Comparison of ENCODE assay signal across 12 cellular contexts in genomic region chr3:133591271-133591742, GRCh38. TPM values are rescaled to one million over a fixed set of nuclear protein-coding genes. Genes with fewer than 3 reads are reported as not detected.
DNase-seq lines count a peak whose midpoint lies in the region; ATAC-seq, FAIRE-seq and TF ChIP-seq lines count a peak whose summit lies in the region.
"Had no signal": no experiment of that assay in that cellular context is flagged by ENCODE, and none has a peak within 500 bp of the region (broad histone marks: within the 10 kb centered on the region; RNA-seq: fewer than 3 reads in every experiment).

No MANE protein-coding gene starts in this region.

- peak overlapping the region; percentile 17; the same call in 1 of the 2 replicates for H3K4me2 ChIP-seq in PC-9
- peak overlapping the region; percentile 57 for H3K4me2 ChIP-seq in endothelial cell of umbilical vein (ENCODE audit: insufficient read depth, low read length)

- peak; percentile 57 for TF ChIP-seq POLR2A in endothelial cell of umbilical vein (IDR thresholded peaks at IDR 0.05; ENCODE audit: low read depth, low read length)

- H3K27me3 ChIP-seq in PC-9 (ENCODE audit: insufficient read depth, low read depth), result no peaks in the 10 kb centered on the region
- no peaks in the 10 kb centered on the region for H3K27me3 ChIP-seq in endothelial cell of umbilical vein (ENCODE audit: control insufficient read depth in 2 of 2, insufficient read depth in 2 of 2, low read length in 2 of 2)
- H3K27me3 ChIP-seq in rectal smooth muscle tissue (ENCODE audit: control insufficient read depth, insufficient read depth, low read length), result no peaks in the 10 kb centered on the region
- H3K27me3 ChIP-seq: spleen had no signal

- dilution Hi-C loops in endothelial cell of umbilical vein (cut with MboI; ENCODE audit: extremely low pct_ligation_motif_present, low sequenced_read_pairs), result no loop called here

- H4K20me1 ChIP-seq in PC-9 (ENCODE audit: insufficient read depth) (peaks cover 20% of the 10 kb centered on the region; the same call in 1 of the 2 replicates), endothelial cell of umbilical vein (replicated peaks; ENCODE audit: control insufficient read depth, extremely low read depth, insufficient read depth, low read length) (peaks cover 2% of the 10 kb centered on the region)

- H3K4me1 ChIP-seq in PC-9 (replicated peaks; ENCODE audit: insufficient read depth) (peaks cover 26% of the 10 kb centered on the region), endothelial cell of umbilical vein (ENCODE audit: control insufficient read depth, extremely low read depth, insufficient read depth, low read length) (peaks cover 29% of the 10 kb centered on the region), rectal smooth muscle tissue (ENCODE audit: control insufficient read depth, insufficient read depth, low read length) (no peaks in the 10 kb centered on the region)

- H3F3A ChIP-seq in PC-9 (ENCODE audit: insufficient read depth, low read depth), result peaks cover 73% of the 10 kb centered on the region

- FAIRE-seq in G401.6 (lab: Jason Lieb, UNC), result peak; percentile 97
- peak; percentile 53 for FAIRE-seq in endothelial cell of umbilical vein (lab: Jason Lieb, UNC)

- H3K9me3 ChIP-seq in PC-9 (ENCODE audit: insufficient read depth, low read depth), result no peaks in the 10 kb centered on the region
- no peaks in the 10 kb centered on the region for H3K9me3 ChIP-seq in endothelial cell of umbilical vein (replicated peaks; ENCODE audit: control insufficient read depth, insufficient read depth, low read length)
- H3K9me3 ChIP-seq: spleen had no signal

- H3K9ac ChIP-seq in endothelial cell of umbilical vein (replicated peaks; ENCODE audit: extremely low read depth, insufficient read depth, low read length) (peak overlapping the region; percentile 9), rectal smooth muscle tissue (ENCODE audit: low read length) (no peak overlapping the region)

- peaks cover 3% of the 10 kb centered on the region; the same call in 1 of the 2 replicates for H3K79me2 ChIP-seq in PC-9 (ENCODE audit: low read depth)
- peaks cover 15% of the 10 kb centered on the region for H3K79me2 ChIP-seq in endothelial cell of umbilical vein (ENCODE audit: control insufficient read depth, insufficient read depth, low read length)

- CTCF ChIA-PET in PC-9 (lab: Charles Lee) (interaction anchor here (0.6 kb wide), 2 partner anchors 212 to 848 kb away, joined by 3 to 10 read pairs; no protein-coding TSS in a partner anchor), endothelial cell of umbilical vein (lab: Charles Lee) (no interaction called here)

- H3K36me3 ChIP-seq in PC-9 (ENCODE audit: low read depth) (peaks cover 27% of the 10 kb centered on the region), endothelial cell of umbilical vein (ENCODE audit: control insufficient read depth in 2 of 2, extremely low read depth in 1 of 2, insufficient read depth in 2 of 2, low read length in 2 of 2) (peaks cover 12 to 28% of the 10 kb centered on the region in 2 experiments), rectal smooth muscle tissue (ENCODE audit: control insufficient read depth, insufficient read depth, low read length) (peaks cover 20% of the 10 kb centered on the region)

- POLR2A ChIA-PET in PC-9 (lab: Charles Lee; ENCODE audit: unreplicated experiment) (interaction anchor here (0.6 kb wide), 2 partner anchors 18 to 24 kb away, joined by 3 to 18 read pairs; no protein-coding TSS in a partner anchor), endothelial cell of umbilical vein (lab: Charles Lee) (interaction anchor here (0.6 kb wide), 1 partner anchor 129 kb away, joined by 3 read pairs; no protein-coding TSS in a partner anchor)

- ATAC-seq in HG02840 (IDR thresholded peaks at IDR 0.05; ENCODE audit: low FRiP score, unreplicated experiment), result no peak
- ATAC-seq in Right ventricle myocardium inferior, result no peak

- BruUV-seq in PC-9 (replicated peaks; lab: Mats Ljungman, UMichigan), result no TSS peak
- no TSS peak for BruUV-seq in endothelial cell of umbilical vein (replicated peaks; lab: Mats Ljungman, UMichigan)

- TF ChIP-seq CTCF in PC-9 (conservative IDR thresholded peaks at IDR 0.05) (no peak), endothelial cell of umbilical vein (IDR thresholded peaks at IDR 0.05; ENCODE audit: extremely low read depth in 1 of 2, insufficient read depth in 1 of 2, low read depth in 1 of 2, low read length in 2 of 2) (no peak)

- peak overlapping the region; percentile 68 for H3K27ac ChIP-seq in PC-9
- peak overlapping the region; percentile 72 for H3K27ac ChIP-seq in endothelial cell of umbilical vein (ENCODE audit: insufficient read depth, low read depth, low read length)
- peak overlapping the region; percentile 8 for H3K27ac ChIP-seq in rectal smooth muscle tissue (ENCODE audit: low read depth, low read length)
- H3K27ac ChIP-seq: spleen had no signal

- H3K9me2 ChIP-seq in PC-9 (ENCODE audit: insufficient read depth), result no peaks in the 10 kb centered on the region

- intact Hi-C loops in PC-9 (cut with micrococcal nuclease; ENCODE audit: unreplicated experiment), result loop anchor here (2.0 to 5.0 kb wide), 3 partner anchors 17 to 216 kb away; partner anchors contain the start of gene SRPRB
- intact Hi-C loops in endothelial cell of umbilical vein (cut with micrococcal nuclease), result loop anchor here (1.0 kb wide), 1 partner anchor 53 kb away; no protein-coding TSS in a partner anchor
- intact Hi-C loops in Right ventricle myocardium inferior (cut with DNase I), result no loop called here

- DNase-seq in PC-9, result peak; percentile 51 to 87
- DNase-seq in endothelial cell of umbilical vein (ENCODE audit: low read depth, low spot score), result peak; percentile 45
- no peak for DNase-seq in NCI-H345 (lab: John Stamatoyannopoulos, UW)
- DNase-seq in NCI-H446 (lab: John Stamatoyannopoulos, UW), result no peak
- DNase-seq in Right ventricle myocardium inferior (ENCODE audit: missing footprints), result no peak
- DNase-seq: activated naive CD4-positive, alpha-beta T cell; KG1; spleen; stimulated activated CD8-positive, alpha-beta memory T cell treated with anti-CD3 and anti-CD28 coated beads, Interleukin-4, amount 100 ng/mL, for 48 hours had no signal

- H3K4me3 ChIP-seq in PC-9 (no peak overlapping the region), endothelial cell of umbilical vein (replicated peaks in 1 of 3; ENCODE audit: insufficient read depth in 1 of 3, low read depth in 1 of 3, low read length in 3 of 3) (no peak overlapping the region), rectal smooth muscle tissue (ENCODE audit: low read length) (no peak overlapping the region)
- H3K4me3 ChIP-seq: spleen had no signal

- H3K9me1 ChIP-seq in endothelial cell of umbilical vein (replicated peaks; ENCODE audit: control insufficient read depth, extremely low read depth, insufficient read depth, low read length), result no peaks in the 10 kb centered on the region

- H2AFZ ChIP-seq in PC-9, result no peak overlapping the region
- no peak overlapping the region for H2AFZ ChIP-seq in endothelial cell of umbilical vein (ENCODE audit: low read depth, low read length)

TF ChIP-seq in endothelial cell of umbilical vein, 7 proteins besides CTCF, POLR2A, EP300 and RAD21:
- TF ChIP-seq JUN (IDR thresholded peaks at IDR 0.05; ENCODE audit: borderline replicate concordance, insufficient read depth, insufficient read length, low read depth), result peak; percentile 70
- no peak for TF ChIP-seq MYC (IDR thresholded peaks at IDR 0.05; ENCODE audit: low read depth, low read length)
- TF ChIP-seq GATA2 (IDR thresholded peaks at IDR 0.05; ENCODE audit: insufficient read depth, insufficient read length, low read depth, low read length), result no peak
- peak; percentile 22 for TF ChIP-seq POLR2AphosphoS5 (IDR thresholded peaks at IDR 0.05; ENCODE audit: insufficient read depth, low read depth, low read length)
- no peak for TF ChIP-seq MAX (IDR thresholded peaks at IDR 0.05; ENCODE audit: insufficient read depth, insufficient read length)
- TF ChIP-seq FOS (IDR thresholded peaks at IDR 0.05; ENCODE audit: borderline replicate concordance, insufficient read depth, low read length), result no peak
- no peak for TF ChIP-seq EZH2 (IDR thresholded peaks at IDR 0.05; ENCODE audit: borderline replicate concordance, low read depth, low read length, severe bottlenecking)

RNA-seq across cellular contexts. Expression of gene CDV3, which starts 17.8 kb away (rescaled TPM):
- 178 and 193 TPM in 2 replicates for total RNA-seq in PC-9 (2021)
- total RNA-seq in endothelial cell of umbilical vein, result 200 and 229 TPM in 2 replicates
- polyA plus RNA-seq in endothelial cell of umbilical vein, result 35.3 and 46.7 TPM in 2 replicates
- 75.5 and 76.4 TPM in 2 replicates for polyA plus RNA-seq in endothelial cell of umbilical vein (2011; cell fraction: cytosol; rRNA removed)
- polyA plus RNA-seq in endothelial cell of umbilical vein (2011; cell fraction: nucleus; rRNA removed), result 39.2 and 51.3 TPM in 2 replicates
- polyA plus RNA-seq in endothelial cell of umbilical vein (2012), result 145 and 206 TPM in 2 replicates
- polyA minus RNA-seq in endothelial cell of umbilical vein, result 82.8 and 83.0 TPM in 2 replicates
- 60.4 TPM for polyA minus RNA-seq in endothelial cell of umbilical vein (2011; cell fraction: cytosol; rRNA and poly(A)+ RNA removed)
- polyA minus RNA-seq in endothelial cell of umbilical vein (2011; cell fraction: nucleus; rRNA and poly(A)+ RNA removed), result 38.6 and 45.7 TPM in 2 replicates
- total RNA-seq in Right ventricle myocardium inferior, result 146 TPM

Comparison
In these comparisons a context has a peak if more than half of its experiments do, and no peak if none do; other contexts are left out.
1. DNase-seq: peak in PC-9 (2 of 2) and endothelial cell of umbilical vein (single experiment); none in NCI-H345 (single experiment), NCI-H446 (0 of 2) and Right ventricle myocardium inferior (single experiment).
2. H3K27ac ChIP-seq: peak in every context shown above with its lines; median percentile 72 in endothelial cell of umbilical vein; 68 in PC-9; 8 in rectal smooth muscle tissue.